In genomic region chr4:102061133-102061532, GRCh38 we compare ENCODE assay signal across 1 cellular context.
TF ChIP-seq lines count a peak whose summit lies in the region.

No MANE protein-coding gene starts in this region.

TF ChIP-seq in WTC11, 78 proteins besides CTCF, POLR2A, EP300 and RAD21 (continued from another document):
- TF ChIP-seq ARID4B (CRISPR knock-in tag; IDR thresholded peaks at IDR 0.05; ENCODE audit: borderline replicate concordance) (no peak), ATF3 (CRISPR knock-in tag; conservative IDR thresholded peaks at IDR 0.05) (no peak), ZMAT4 (CRISPR knock-in tag; IDR thresholded peaks at IDR 0.05) (no peak), ZNF263 (CRISPR knock-in tag; IDR thresholded peaks at IDR 0.05; ENCODE audit: low read depth) (no peak), ZBTB43 (CRISPR knock-in tag; IDR thresholded peaks at IDR 0.05) (no peak), CDX4 (CRISPR knock-in tag; IDR thresholded peaks at IDR 0.05; ENCODE audit: borderline replicate concordance) (no peak)
